ENCODE assay signal across 8 cellular contexts in genomic region chr17:18182190-18182977, GRCh38. TPM values are rescaled to one million over a fixed set of nuclear protein-coding genes. Genes with fewer than 3 reads are reported as not detected.
DNase-seq lines count a peak whose midpoint lies in the region; ATAC-seq and TF ChIP-seq lines count a peak whose summit lies in the region.

No MANE protein-coding gene starts in this region.

- H3K4me3 ChIP-seq in breast epithelium (peak overlapping the region; percentile 77 to 99 (median 95)), right lobe of liver (peak overlapping the region; percentile 86 to 90 (median 88)), tibial artery (peak overlapping the region; percentile 88 to 99)

- H3K27ac Mint-ChIP-seq in CD14-positive monocyte (peak overlapping the region; percentile 97 to 100 (median 99)), IgD-negative memory B cell (peak overlapping the region; percentile 99 to 100 (median 99))

- H3K4me3 Mint-ChIP-seq in CD14-positive monocyte (peak overlapping the region; percentile 88 to 94), IgD-negative memory B cell (peak overlapping the region; percentile 93 to 100 (median 97))

- H3K27me3 ChIP-seq in breast epithelium (no peaks in the 10 kb centered on the region), right lobe of liver (no peaks in the 10 kb centered on the region), tibial artery (no peaks in the 10 kb centered on the region)

- intact Hi-C loops in CD14-positive monocyte (cut with micrococcal nuclease) = loop anchor here in 1 of 2 donors (5.0 kb wide), 1 partner anchor 145 kb away; the partner anchor contains the start of genes ATPAF2 and GID4
- intact Hi-C loops in breast epithelium (cut with DNase I; ENCODE audit: low total_unique reads) = no loop called here
- intact Hi-C loops in right lobe of liver (cut with DNase I) = no loop called here
- intact Hi-C loops in tibial artery (cut with DNase I; ENCODE audit: low total_unique reads) = no loop called here

- peak overlapping the region; percentile 96 to 97 for H3K27ac ChIP-seq in breast epithelium
- peak overlapping the region; percentile 96 to 99 (median 98) for H3K27ac ChIP-seq in right lobe of liver
- peak overlapping the region; percentile 98 to 100 for H3K27ac ChIP-seq in tibial artery

- TF ChIP-seq POLR2A in breast epithelium (IDR thresholded peaks at IDR 0.05) (no peak), right lobe of liver (IDR thresholded peaks at IDR 0.05) (no peak)

- H3K4me1 ChIP-seq in breast epithelium (peaks cover 4 to 10% of the 10 kb centered on the region in 2 donors), right lobe of liver (peaks cover 0 to 33% (median 14%) of the 10 kb centered on the region in 4 donors), tibial artery (peaks cover 0 to 31% (median 26%) of the 10 kb centered on the region in 4 donors)

- peaks cover 11 to 13% of the 10 kb centered on the region in 2 donors for H3K36me3 Mint-ChIP-seq in CD14-positive monocyte
- no peaks in the 10 kb centered on the region for H3K36me3 Mint-ChIP-seq in IgD-negative memory B cell

- H3K9me3 ChIP-seq in breast epithelium = no peaks in the 10 kb centered on the region
- no peaks in the 10 kb centered on the region for H3K9me3 ChIP-seq in right lobe of liver
- no peaks in the 10 kb centered on the region for H3K9me3 ChIP-seq in tibial artery

- H3K4me1 Mint-ChIP-seq in CD14-positive monocyte = peaks cover 38% of the 10 kb centered on the region
- peaks cover 23 to 32% (median 28%) of the 10 kb centered on the region in 3 donors for H3K4me1 Mint-ChIP-seq in IgD-negative memory B cell

- WGBS in right lobe of liver (ENCODE audit: insufficient coverage, low coverage, low lambda C conversion rate, missing lambda C conversion rate) = 5% methylated on average over 18 of the region's 25 CpGs

- no peak for TF ChIP-seq CTCF in CD14-positive monocyte (IDR thresholded peaks at IDR 0.05)
- no peak for TF ChIP-seq CTCF in breast epithelium (IDR thresholded peaks at IDR 0.05)
- no peak for TF ChIP-seq CTCF in right lobe of liver (IDR thresholded peaks at IDR 0.05)
- TF ChIP-seq CTCF in tibial artery (IDR thresholded peaks at IDR 0.05) = no peak

- H3K9me3 Mint-ChIP-seq in CD14-positive monocyte (no peaks in the 10 kb centered on the region), IgD-negative memory B cell (no peaks in the 10 kb centered on the region)

- ATAC-seq in right lobe of liver = peak; percentile 45 to 57 (median 52)
- no peak for ATAC-seq in GM21529 (IDR thresholded peaks at IDR 0.05; ENCODE audit: unreplicated experiment)
- ATAC-seq in GM19397 (IDR thresholded peaks at IDR 0.05; ENCODE audit: unreplicated experiment) = no peak
- no peak for ATAC-seq in GM18861 (IDR thresholded peaks at IDR 0.05; ENCODE audit: unreplicated experiment)

- H3K27me3 Mint-ChIP-seq in CD14-positive monocyte (ENCODE audit: low read depth in 3 of 3) = peaks cover 0 to 5% (median 0%) of the 10 kb centered on the region in 3 donors
- H3K27me3 Mint-ChIP-seq in IgD-negative memory B cell = no peaks in the 10 kb centered on the region

- no peaks in the 10 kb centered on the region for H3K36me3 ChIP-seq in breast epithelium
- H3K36me3 ChIP-seq in right lobe of liver = no peaks in the 10 kb centered on the region
- no peaks in the 10 kb centered on the region for H3K36me3 ChIP-seq in tibial artery

- no peak for DNase-seq in CD14-positive monocyte (ENCODE audit: low spot score)
- peak in 1 of 2 donors; percentile 45 for DNase-seq in breast epithelium (ENCODE audit: low spot score in 2 of 2)
- DNase-seq in right lobe of liver = peak; percentile 80 to 87 (median 83)
- peak; percentile 34 to 72 for DNase-seq in tibial artery

RNA-seq across cellular contexts. Expression of gene ALKBH5, which starts 1.2 kb away (rescaled TPM):
- polyA plus RNA-seq in CD14-positive monocyte (10 to 100 TPM; 78.9 to 79.1 TPM), IgD-negative memory B cell (144 TPM)
- total RNA-seq in breast epithelium (10 to 100 TPM; 80.0 to 90.0 (median 82.3) TPM), right lobe of liver (10 to 100 TPM; 57.5 to 71.8 (median 66.1) TPM)

RNA-seq across cellular contexts. Expression of gene LLGL1, which starts 43.1 kb away (rescaled TPM):
- polyA plus RNA-seq in CD14-positive monocyte (under 1 TPM; 0.52 to 0.76 TPM), IgD-negative memory B cell (0.40 TPM)
- total RNA-seq in breast epithelium (10 to 100 TPM; 16.0 to 21.6 (median 18.4) TPM), right lobe of liver (1 to 10 TPM; 2.0 to 8.6 (median 2.8) TPM)

Comparison
In these comparisons a context has a peak if more than half of its experiments do, and no peak if none do; other contexts are left out.
1. ATAC-seq: peak in right lobe of liver (4 of 4); none in GM21529 (single experiment), GM19397 (single experiment) and GM18861 (single experiment).
2. Peak in every context shown above with its lines, with median percentiles within 50 percentile points of each other: H3K27ac ChIP-seq and H3K4me3 ChIP-seq.